In the genomic region with DNA sequence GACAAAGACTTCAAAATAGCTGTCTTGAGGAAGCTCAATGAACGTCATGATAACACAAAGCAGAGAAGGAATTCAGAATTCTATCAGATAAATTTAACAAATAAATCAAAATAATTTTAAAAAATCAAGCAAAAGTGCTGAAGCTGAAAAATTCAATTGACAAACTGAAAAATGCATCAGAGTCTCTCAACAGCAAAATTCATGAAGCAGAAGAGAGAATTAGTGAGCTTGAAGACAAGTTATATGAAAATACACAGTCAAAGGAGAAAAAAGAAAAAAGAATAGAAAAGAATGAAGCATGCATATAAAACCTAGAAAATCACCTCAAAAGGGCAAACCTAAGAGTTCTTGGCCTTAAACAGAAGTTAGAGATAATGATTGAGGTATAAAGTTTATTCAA, we compare ENCODE assay signal across 3 cellular contexts.
A peak's percentile ranks its signal among the peaks of the same experiment; 100 is the strongest.
TF ChIP-seq lines count a peak whose summit lies in the region.

No MANE protein-coding gene starts in this region.

TF ChIP-seq in SK-N-SH treated with all-trans-retinoic acid at 6 μM for 48 hours, 23 proteins besides CTCF, POLR2A, EP300 and RAD21 (continued from another document):
- TF ChIP-seq, protein P1, sequence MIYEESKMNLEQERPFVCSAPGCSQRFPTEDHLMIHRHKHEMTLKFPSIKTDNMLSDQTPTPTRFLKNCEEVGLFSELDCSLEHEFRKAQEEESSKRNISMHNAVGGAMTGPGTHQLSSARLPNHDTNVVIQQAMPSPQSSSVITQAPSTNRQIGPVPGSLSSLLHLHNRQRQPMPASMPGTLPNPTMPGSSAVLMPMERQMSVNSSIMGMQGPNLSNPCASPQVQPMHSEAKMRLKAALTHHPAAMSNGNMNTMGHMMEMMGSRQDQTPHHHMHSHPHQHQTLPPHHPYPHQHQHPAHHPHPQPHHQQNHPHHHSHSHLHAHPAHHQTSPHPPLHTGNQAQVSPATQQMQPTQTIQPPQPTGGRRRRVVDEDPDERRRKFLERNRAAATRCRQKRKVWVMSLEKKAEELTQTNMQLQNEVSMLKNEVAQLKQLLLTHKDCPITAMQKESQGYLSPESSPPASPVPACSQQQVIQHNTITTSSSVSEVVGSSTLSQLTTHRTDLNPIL (CRISPR knock-in tag; IDR thresholded peaks at IDR 0.05; ENCODE audit: low read depth), result no peak
- TF ChIP-seq, protein P2, sequence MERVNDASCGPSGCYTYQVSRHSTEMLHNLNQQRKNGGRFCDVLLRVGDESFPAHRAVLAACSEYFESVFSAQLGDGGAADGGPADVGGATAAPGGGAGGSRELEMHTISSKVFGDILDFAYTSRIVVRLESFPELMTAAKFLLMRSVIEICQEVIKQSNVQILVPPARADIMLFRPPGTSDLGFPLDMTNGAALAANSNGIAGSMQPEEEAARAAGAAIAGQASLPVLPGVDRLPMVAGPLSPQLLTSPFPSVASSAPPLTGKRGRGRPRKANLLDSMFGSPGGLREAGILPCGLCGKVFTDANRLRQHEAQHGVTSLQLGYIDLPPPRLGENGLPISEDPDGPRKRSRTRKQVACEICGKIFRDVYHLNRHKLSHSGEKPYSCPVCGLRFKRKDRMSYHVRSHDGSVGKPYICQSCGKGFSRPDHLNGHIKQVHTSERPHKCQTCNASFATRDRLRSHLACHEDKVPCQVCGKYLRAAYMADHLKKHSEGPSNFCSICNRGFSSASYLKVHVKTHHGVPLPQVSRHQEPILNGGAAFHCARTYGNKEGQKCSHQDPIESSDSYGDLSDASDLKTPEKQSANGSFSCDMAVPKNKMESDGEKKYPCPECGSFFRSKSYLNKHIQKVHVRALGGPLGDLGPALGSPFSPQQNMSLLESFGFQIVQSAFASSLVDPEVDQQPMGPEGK (CRISPR knock-in tag; IDR thresholded peaks at IDR 0.05; ENCODE audit: borderline replicate concordance), result no peak
- TF ChIP-seq ZFP30 (CRISPR knock-in tag; IDR thresholded peaks at IDR 0.05) (peak; percentile 96), RARB (CRISPR knock-in tag; IDR thresholded peaks at IDR 0.05) (0 out of 2 replicates have a peak, but pooled peaks have one; percentile 46), ZC3H10 (CRISPR knock-in tag; IDR thresholded peaks at IDR 0.05) (no peak), TOX (CRISPR knock-in tag; IDR thresholded peaks at IDR 0.05; ENCODE audit: borderline replicate concordance) (no peak)

TF ChIP-seq in SK-N-SH, 30 proteins besides CTCF, POLR2A, EP300 and RAD21 (continued from another document):
- TF ChIP-seq, protein P3, sequence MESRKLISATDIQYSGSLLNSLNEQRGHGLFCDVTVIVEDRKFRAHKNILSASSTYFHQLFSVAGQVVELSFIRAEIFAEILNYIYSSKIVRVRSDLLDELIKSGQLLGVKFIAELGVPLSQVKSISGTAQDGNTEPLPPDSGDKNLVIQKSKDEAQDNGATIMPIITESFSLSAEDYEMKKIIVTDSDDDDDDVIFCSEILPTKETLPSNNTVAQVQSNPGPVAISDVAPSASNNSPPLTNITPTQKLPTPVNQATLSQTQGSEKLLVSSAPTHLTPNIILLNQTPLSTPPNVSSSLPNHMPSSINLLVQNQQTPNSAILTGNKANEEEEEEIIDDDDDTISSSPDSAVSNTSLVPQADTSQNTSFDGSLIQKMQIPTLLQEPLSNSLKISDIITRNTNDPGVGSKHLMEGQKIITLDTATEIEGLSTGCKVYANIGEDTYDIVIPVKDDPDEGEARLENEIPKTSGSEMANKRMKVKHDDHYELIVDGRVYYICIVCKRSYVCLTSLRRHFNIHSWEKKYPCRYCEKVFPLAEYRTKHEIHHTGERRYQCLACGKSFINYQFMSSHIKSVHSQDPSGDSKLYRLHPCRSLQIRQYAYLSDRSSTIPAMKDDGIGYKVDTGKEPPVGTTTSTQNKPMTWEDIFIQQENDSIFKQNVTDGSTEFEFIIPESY (IDR thresholded peaks at IDR 0.05; ENCODE audit: borderline replicate concordance, low read depth), result no peak
- no peak for TF ChIP-seq RFX5 (IDR thresholded peaks at IDR 0.05; ENCODE audit: low read length)
- TF ChIP-seq, protein P4, sequence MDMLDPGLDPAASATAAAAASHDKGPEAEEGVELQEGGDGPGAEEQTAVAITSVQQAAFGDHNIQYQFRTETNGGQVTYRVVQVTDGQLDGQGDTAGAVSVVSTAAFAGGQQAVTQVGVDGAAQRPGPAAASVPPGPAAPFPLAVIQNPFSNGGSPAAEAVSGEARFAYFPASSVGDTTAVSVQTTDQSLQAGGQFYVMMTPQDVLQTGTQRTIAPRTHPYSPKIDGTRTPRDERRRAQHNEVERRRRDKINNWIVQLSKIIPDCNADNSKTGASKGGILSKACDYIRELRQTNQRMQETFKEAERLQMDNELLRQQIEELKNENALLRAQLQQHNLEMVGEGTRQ (IDR thresholded peaks at IDR 0.05; ENCODE audit: borderline replicate concordance, low read depth, low read length), result no peak
- no peak for TF ChIP-seq FOSL2 (IDR thresholded peaks at IDR 0.05; ENCODE audit: borderline replicate concordance, low read depth)
- TF ChIP-seq JUND (IDR thresholded peaks at IDR 0.05), result no peak
- TF ChIP-seq, protein P5, sequence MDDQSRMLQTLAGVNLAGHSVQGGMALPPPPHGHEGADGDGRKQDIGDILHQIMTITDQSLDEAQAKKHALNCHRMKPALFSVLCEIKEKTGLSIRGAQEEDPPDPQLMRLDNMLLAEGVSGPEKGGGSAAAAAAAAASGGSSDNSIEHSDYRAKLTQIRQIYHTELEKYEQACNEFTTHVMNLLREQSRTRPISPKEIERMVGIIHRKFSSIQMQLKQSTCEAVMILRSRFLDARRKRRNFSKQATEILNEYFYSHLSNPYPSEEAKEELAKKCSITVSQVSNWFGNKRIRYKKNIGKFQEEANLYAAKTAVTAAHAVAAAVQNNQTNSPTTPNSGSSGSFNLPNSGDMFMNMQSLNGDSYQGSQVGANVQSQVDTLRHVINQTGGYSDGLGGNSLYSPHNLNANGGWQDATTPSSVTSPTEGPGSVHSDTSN (IDR thresholded peaks at IDR 0.05), result no peak
- TF ChIP-seq CHD2 (IDR thresholded peaks at IDR 0.05; ENCODE audit: low read length, partially characterized antibody), result no peak
- no peak for TF ChIP-seq FOXM1 (IDR thresholded peaks at IDR 0.05; ENCODE audit: low read depth)
- TF ChIP-seq MXI1 (IDR thresholded peaks at IDR 0.05; ENCODE audit: low read depth, low read length), result no peak
- TF ChIP-seq NFIC (IDR thresholded peaks at IDR 0.05; ENCODE audit: borderline replicate concordance), result no peak
- TF ChIP-seq, protein P6, sequence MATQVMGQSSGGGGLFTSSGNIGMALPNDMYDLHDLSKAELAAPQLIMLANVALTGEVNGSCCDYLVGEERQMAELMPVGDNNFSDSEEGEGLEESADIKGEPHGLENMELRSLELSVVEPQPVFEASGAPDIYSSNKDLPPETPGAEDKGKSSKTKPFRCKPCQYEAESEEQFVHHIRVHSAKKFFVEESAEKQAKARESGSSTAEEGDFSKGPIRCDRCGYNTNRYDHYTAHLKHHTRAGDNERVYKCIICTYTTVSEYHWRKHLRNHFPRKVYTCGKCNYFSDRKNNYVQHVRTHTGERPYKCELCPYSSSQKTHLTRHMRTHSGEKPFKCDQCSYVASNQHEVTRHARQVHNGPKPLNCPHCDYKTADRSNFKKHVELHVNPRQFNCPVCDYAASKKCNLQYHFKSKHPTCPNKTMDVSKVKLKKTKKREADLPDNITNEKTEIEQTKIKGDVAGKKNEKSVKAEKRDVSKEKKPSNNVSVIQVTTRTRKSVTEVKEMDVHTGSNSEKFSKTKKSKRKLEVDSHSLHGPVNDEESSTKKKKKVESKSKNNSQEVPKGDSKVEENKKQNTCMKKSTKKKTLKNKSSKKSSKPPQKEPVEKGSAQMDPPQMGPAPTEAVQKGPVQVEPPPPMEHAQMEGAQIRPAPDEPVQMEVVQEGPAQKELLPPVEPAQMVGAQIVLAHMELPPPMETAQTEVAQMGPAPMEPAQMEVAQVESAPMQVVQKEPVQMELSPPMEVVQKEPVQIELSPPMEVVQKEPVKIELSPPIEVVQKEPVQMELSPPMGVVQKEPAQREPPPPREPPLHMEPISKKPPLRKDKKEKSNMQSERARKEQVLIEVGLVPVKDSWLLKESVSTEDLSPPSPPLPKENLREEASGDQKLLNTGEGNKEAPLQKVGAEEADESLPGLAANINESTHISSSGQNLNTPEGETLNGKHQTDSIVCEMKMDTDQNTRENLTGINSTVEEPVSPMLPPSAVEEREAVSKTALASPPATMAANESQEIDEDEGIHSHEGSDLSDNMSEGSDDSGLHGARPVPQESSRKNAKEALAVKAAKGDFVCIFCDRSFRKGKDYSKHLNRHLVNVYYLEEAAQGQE (IDR thresholded peaks at IDR 0.05; ENCODE audit: low read depth, low read length), result no peak
- no peak for TF ChIP-seq ELF1 (IDR thresholded peaks at IDR 0.05)
- TF ChIP-seq FOXJ3 (CRISPR knock-in tag; IDR thresholded peaks at IDR 0.05), result no peak

TF ChIP-seq in K562, 482 proteins besides CTCF, POLR2A, EP300 and RAD21 (continued from another document and continues in another):
- TF ChIP-seq, protein P7, sequence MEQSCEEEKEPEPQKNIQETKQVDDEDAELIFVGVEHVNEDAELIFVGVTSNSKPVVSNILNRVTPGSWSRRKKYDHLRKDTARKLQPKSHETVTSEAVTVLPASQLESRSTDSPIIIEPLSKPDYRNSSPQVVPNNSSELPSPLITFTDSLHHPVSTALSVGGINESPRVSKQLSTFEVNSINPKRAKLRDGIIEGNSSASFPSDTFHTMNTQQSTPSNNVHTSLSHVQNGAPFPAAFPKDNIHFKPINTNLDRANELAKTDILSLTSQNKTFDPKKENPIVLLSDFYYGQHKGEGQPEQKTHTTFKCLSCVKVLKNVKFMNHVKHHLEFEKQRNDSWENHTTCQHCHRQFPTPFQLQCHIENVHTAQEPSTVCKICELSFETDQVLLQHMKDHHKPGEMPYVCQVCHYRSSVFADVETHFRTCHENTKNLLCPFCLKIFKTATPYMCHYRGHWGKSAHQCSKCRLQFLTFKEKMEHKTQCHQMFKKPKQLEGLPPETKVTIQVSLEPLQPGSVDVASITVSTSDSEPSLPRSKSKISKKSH (CRISPR knock-in tag; IDR thresholded peaks at IDR 0.05), result peak; percentile 96
- 0 out of 2 replicates have a peak, but pooled peaks have one; percentile 56 for TF ChIP-seq NBN (IDR thresholded peaks at IDR 0.05; ENCODE audit: low read depth)
- peak; percentile 95 for TF ChIP-seq CBX5 (IDR thresholded peaks at IDR 0.05; ENCODE audit: borderline replicate concordance, low read depth)
- TF ChIP-seq TRIM28 (IDR thresholded peaks at IDR 0.05), result peak; percentile 99
- TF ChIP-seq TEAD4 (IDR thresholded peaks at IDR 0.05; ENCODE audit: low read length), result 0 out of 2 replicates have a peak, but pooled peaks have one; percentile 8
- no peak for TF ChIP-seq TEAD4 (CRISPR knock-in tag; IDR thresholded peaks at IDR 0.05; ENCODE audit: borderline replicate concordance)
- peak; percentile 77 for TF ChIP-seq ZEB2 (IDR thresholded peaks at IDR 0.05)
- peak in 1 of 2 experiments; percentile 100; a peak in 2 of 3 replicates for TF ChIP-seq CBX3 (IDR thresholded peaks at IDR 0.05; ENCODE audit: borderline replicate concordance in 1 of 2, low read length in 2 of 2)
- TF ChIP-seq, protein P8, sequence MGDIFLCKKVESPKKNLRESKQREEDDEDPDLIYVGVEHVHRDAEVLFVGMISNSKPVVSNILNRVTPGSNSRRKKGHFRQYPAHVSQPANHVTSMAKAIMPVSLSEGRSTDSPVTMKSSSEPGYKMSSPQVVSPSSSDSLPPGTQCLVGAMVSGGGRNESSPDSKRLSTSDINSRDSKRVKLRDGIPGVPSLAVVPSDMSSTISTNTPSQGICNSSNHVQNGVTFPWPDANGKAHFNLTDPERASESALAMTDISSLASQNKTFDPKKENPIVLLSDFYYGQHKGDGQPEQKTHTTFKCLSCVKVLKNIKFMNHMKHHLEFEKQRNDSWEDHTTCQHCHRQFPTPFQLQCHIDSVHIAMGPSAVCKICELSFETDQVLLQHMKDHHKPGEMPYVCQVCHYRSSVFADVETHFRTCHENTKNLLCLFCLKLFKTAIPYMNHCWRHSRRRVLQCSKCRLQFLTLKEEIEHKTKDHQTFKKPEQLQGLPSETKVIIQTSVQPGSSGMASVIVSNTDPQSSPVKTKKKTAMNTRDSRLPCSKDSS (IDR thresholded peaks at IDR 0.05; ENCODE audit: low read depth, partially characterized antibody), result peak; percentile 98
- 0 out of 2 replicates have a peak, but pooled peaks have one; percentile 11 for TF ChIP-seq SNIP1 (IDR thresholded peaks at IDR 0.05; ENCODE audit: low read depth)
- no peak for TF ChIP-seq ZNF584 (CRISPR knock-in tag; IDR thresholded peaks at IDR 0.05; ENCODE audit: low read depth)
- peak; percentile 46 to 84; a peak in 2 of 4 replicates for TF ChIP-seq TRIM24 (IDR thresholded peaks at IDR 0.05)
- no peak for TF ChIP-seq SUPT5H (IDR thresholded peaks at IDR 0.05)
- TF ChIP-seq, protein P9, sequence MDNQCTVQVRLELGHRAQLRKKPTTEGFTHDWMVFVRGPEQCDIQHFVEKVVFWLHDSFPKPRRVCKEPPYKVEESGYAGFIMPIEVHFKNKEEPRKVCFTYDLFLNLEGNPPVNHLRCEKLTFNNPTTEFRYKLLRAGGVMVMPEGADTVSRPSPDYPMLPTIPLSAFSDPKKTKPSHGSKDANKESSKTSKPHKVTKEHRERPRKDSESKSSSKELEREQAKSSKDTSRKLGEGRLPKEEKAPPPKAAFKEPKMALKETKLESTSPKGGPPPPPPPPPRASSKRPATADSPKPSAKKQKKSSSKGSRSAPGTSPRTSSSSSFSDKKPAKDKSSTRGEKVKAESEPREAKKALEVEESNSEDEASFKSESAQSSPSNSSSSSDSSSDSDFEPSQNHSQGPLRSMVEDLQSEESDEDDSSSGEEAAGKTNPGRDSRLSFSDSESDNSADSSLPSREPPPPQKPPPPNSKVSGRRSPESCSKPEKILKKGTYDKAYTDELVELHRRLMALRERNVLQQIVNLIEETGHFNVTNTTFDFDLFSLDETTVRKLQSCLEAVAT (IDR thresholded peaks at IDR 0.05), result peak in 1 of 2 experiments; percentile 49; a peak in 1 of 4 replicates
- TF ChIP-seq RBM25 (IDR thresholded peaks at IDR 0.05; ENCODE audit: low read depth, low read length, severe bottlenecking), result peak; percentile 86
- peak; percentile 52; the same call in 1 of the 2 replicates for TF ChIP-seq ZNF316 (IDR thresholded peaks at IDR 0.05)
